ENCODE assay signal across 8 cellular contexts in genomic region chr17:30117548-30118155, GRCh38. TPM values are rescaled to one million over a fixed set of nuclear protein-coding genes. Genes with fewer than 3 reads are reported as not detected.
DNase-seq lines count a peak whose midpoint lies in the region; ATAC-seq, FAIRE-seq and TF ChIP-seq lines count a peak whose summit lies in the region.

No MANE protein-coding gene starts in this region.

- TF ChIP-seq CTCF in RWPE2 (IDR thresholded peaks at IDR 0.05; ENCODE audit: poor library complexity, severe bottlenecking) (no peak), fibroblast of mammary gland (conservative IDR thresholded peaks at IDR 0.05; ENCODE audit: control insufficient read depth, insufficient read depth, low read depth, low read length) (no peak), psoas muscle (IDR thresholded peaks at IDR 0.05) (no peak)

- H3K36me3 ChIP-seq in RWPE2 (ENCODE audit: low read depth) (peaks cover 46% of the 10 kb centered on the region), psoas muscle (ENCODE audit: insufficient read depth in 1 of 2, low read depth in 1 of 2) (peaks cover 0 to 35% of the 10 kb centered on the region in 2 donors)

- no peak for FAIRE-seq in RCC 7860 (lab: Jason Lieb, UNC)

- WGBS in psoas muscle, 3 donors: 19 to 25% (median 23%) methylated on average over 7 of the region's 7 CpGs

- H3K27me3 ChIP-seq in RWPE2 (ENCODE audit: insufficient read depth, poor library complexity, severe bottlenecking): no peaks in the 10 kb centered on the region
- no peaks in the 10 kb centered on the region for H3K27me3 ChIP-seq in psoas muscle (ENCODE audit: insufficient read depth in 3 of 3, low read length in 2 of 3)

- H3K4me3 ChIP-seq in GM08714 (ENCODE audit: low read length): peak overlapping the region; percentile 88
- peak overlapping the region; percentile 75 for H3K4me3 ChIP-seq in RWPE2 (ENCODE audit: severe bottlenecking)
- H3K4me3 ChIP-seq in fibroblast of mammary gland (ENCODE audit: control insufficient read depth, low read depth, low read length): peak overlapping the region; percentile 84
- peak overlapping the region; percentile 80 for H3K4me3 ChIP-seq in psoas muscle

- DNase-seq in RWPE2 (ENCODE audit: low spot score) (no peak), fibroblast of mammary gland (ENCODE audit: low read depth) (peak; percentile 36), psoas muscle (no peak), DMS153 (lab: John Stamatoyannopoulos, UW) (no peak), cortex of kidney (lab: John Stamatoyannopoulos, UW) (no peak), glomerular visceral epithelial cell (ENCODE audit: extremely low spot score) (no peak), RCC 7860 (ENCODE audit: low spot score) (no peak)

- ATAC-seq in RWPE2 (ENCODE audit: low read depth): no peak
- no peak for ATAC-seq in psoas muscle

- H3K27ac ChIP-seq in RWPE2 (ENCODE audit: poor library complexity, severe bottlenecking) (peak overlapping the region; percentile 67), psoas muscle (peak overlapping the region; percentile 96)

- peaks cover 24% of the 10 kb centered on the region for H3K4me1 ChIP-seq in RWPE2 (ENCODE audit: insufficient read depth, poor library complexity, severe bottlenecking)
- H3K4me1 ChIP-seq in psoas muscle: peaks cover 21% of the 10 kb centered on the region

- intact Hi-C loops in psoas muscle (cut with DNase I): loop anchor here in 1 of 2 donors (5.0 kb wide), 1 partner anchor 160 kb away; no protein-coding TSS in a partner anchor

- H3K9me3 ChIP-seq in RWPE2 (ENCODE audit: severe bottlenecking): no peaks in the 10 kb centered on the region
- H3K9me3 ChIP-seq in psoas muscle: no peaks in the 10 kb centered on the region

RNA-seq across cellular contexts. Expression of gene NSRP1, which starts 1.0 kb away (rescaled TPM):
- total RNA-seq in psoas muscle: 10 to 100 TPM; 13.6 to 25.9 (median 21.6) TPM
- 10 to 100 TPM; 15.3 to 32.7 (median 19.3) TPM for polyA plus RNA-seq in psoas muscle
